In genomic region chr5:168142402-168142801, GRCh38 we compare ENCODE assay signal across 2 cellular contexts.
TF ChIP-seq lines count a peak whose summit lies in the region.

No MANE protein-coding gene starts in this region.

TF ChIP-seq in GM23338, 12 proteins besides CTCF, POLR2A, EP300 and RAD21:
- no peak for TF ChIP-seq CREB1 (CRISPR knock-in tag; IDR thresholded peaks at IDR 0.05; ENCODE audit: low read depth)
- no peak for TF ChIP-seq EZH2 (IDR thresholded peaks at IDR 0.05; ENCODE audit: low read depth, unreplicated experiment)
- TF ChIP-seq NANOG (IDR thresholded peaks at IDR 0.05; ENCODE audit: borderline replicate concordance): no peak
- no peak for TF ChIP-seq STAT1 (IDR thresholded peaks at IDR 0.05; ENCODE audit: unreplicated experiment)
- TF ChIP-seq, protein P1, sequence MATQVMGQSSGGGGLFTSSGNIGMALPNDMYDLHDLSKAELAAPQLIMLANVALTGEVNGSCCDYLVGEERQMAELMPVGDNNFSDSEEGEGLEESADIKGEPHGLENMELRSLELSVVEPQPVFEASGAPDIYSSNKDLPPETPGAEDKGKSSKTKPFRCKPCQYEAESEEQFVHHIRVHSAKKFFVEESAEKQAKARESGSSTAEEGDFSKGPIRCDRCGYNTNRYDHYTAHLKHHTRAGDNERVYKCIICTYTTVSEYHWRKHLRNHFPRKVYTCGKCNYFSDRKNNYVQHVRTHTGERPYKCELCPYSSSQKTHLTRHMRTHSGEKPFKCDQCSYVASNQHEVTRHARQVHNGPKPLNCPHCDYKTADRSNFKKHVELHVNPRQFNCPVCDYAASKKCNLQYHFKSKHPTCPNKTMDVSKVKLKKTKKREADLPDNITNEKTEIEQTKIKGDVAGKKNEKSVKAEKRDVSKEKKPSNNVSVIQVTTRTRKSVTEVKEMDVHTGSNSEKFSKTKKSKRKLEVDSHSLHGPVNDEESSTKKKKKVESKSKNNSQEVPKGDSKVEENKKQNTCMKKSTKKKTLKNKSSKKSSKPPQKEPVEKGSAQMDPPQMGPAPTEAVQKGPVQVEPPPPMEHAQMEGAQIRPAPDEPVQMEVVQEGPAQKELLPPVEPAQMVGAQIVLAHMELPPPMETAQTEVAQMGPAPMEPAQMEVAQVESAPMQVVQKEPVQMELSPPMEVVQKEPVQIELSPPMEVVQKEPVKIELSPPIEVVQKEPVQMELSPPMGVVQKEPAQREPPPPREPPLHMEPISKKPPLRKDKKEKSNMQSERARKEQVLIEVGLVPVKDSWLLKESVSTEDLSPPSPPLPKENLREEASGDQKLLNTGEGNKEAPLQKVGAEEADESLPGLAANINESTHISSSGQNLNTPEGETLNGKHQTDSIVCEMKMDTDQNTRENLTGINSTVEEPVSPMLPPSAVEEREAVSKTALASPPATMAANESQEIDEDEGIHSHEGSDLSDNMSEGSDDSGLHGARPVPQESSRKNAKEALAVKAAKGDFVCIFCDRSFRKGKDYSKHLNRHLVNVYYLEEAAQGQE (IDR thresholded peaks at IDR 0.05; ENCODE audit: unreplicated experiment): no peak
- TF ChIP-seq ZNF331 (CRISPR knock-in tag; IDR thresholded peaks at IDR 0.05; ENCODE audit: low read depth): no peak
- TF ChIP-seq ETS1 (IDR thresholded peaks at IDR 0.05): no peak
- TF ChIP-seq, protein P2, sequence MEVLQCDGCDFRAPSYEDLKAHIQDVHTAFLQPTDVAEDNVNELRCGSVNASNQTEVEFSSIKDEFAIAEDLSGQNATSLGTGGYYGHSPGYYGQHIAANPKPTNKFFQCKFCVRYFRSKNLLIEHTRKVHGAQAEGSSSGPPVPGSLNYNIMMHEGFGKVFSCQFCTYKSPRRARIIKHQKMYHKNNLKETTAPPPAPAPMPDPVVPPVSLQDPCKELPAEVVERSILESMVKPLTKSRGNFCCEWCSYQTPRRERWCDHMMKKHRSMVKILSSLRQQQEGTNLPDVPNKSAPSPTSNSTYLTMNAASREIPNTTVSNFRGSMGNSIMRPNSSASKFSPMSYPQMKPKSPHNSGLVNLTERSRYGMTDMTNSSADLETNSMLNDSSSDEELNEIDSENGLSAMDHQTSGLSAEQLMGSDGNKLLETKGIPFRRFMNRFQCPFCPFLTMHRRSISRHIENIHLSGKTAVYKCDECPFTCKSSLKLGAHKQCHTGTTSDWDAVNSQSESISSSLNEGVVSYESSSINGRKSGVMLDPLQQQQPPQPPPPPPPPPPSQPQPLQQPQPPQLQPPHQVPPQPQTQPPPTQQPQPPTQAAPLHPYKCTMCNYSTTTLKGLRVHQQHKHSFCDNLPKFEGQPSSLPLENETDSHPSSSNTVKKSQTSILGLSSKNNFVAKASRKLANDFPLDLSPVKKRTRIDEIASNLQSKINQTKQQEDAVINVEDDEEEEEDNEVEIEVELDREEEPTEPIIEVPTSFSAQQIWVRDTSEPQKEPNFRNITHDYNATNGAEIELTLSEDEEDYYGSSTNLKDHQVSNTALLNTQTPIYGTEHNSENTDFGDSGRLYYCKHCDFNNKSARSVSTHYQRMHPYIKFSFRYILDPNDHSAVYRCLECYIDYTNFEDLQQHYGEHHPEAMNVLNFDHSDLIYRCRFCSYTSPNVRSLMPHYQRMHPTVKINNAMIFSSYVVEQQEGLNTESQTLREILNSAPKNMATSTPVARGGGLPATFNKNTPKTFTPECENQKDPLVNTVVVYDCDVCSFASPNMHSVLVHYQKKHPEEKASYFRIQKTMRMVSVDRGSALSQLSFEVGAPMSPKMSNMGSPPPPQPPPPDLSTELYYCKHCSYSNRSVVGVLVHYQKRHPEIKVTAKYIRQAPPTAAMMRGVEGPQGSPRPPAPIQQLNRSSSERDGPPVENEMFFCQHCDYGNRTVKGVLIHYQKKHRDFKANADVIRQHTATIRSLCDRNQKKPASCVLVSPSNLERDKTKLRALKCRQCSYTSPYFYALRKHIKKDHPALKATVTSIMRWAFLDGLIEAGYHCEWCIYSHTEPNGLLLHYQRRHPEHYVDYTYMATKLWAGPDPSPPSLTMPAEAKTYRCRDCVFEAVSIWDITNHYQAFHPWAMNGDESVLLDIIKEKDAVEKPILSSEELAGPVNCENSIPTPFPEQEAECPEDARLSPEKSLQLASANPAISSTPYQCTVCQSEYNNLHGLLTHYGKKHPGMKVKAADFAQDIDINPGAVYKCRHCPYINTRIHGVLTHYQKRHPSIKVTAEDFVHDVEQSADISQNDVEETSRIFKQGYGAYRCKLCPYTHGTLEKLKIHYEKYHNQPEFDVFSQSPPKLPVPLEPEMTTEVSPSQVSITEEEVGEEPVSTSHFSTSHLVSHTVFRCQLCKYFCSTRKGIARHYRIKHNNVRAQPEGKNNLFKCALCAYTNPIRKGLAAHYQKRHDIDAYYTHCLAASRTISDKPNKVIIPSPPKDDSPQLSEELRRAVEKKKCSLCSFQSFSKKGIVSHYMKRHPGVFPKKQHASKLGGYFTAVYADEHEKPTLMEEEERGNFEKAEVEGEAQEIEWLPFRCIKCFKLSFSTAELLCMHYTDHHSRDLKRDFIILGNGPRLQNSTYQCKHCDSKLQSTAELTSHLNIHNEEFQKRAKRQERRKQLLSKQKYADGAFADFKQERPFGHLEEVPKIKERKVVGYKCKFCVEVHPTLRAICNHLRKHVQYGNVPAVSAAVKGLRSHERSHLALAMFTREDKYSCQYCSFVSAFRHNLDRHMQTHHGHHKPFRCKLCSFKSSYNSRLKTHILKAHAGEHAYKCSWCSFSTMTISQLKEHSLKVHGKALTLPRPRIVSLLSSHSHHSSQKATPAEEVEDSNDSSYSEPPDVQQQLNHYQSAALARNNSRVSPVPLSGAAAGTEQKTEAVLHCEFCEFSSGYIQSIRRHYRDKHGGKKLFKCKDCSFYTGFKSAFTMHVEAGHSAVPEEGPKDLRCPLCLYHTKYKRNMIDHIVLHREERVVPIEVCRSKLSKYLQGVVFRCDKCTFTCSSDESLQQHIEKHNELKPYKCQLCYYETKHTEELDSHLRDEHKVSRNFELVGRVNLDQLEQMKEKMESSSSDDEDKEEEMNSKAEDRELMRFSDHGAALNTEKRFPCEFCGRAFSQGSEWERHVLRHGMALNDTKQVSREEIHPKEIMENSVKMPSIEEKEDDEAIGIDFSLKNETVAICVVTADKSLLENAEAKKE (CRISPR knock-in tag; IDR thresholded peaks at IDR 0.05): no peak
- no peak for TF ChIP-seq JUNB (IDR thresholded peaks at IDR 0.05; ENCODE audit: unreplicated experiment)
- no peak for TF ChIP-seq EZH2phosphoT487 (IDR thresholded peaks at IDR 0.05; ENCODE audit: unreplicated experiment)
- no peak for TF ChIP-seq ZNF114 (CRISPR knock-in tag; IDR thresholded peaks at IDR 0.05)
- no peak for TF ChIP-seq POLR2AphosphoS5 (IDR thresholded peaks at IDR 0.05; ENCODE audit: low read depth)

TF ChIP-seq in H1, 55 proteins besides CTCF, POLR2A, EP300 and RAD21:
- TF ChIP-seq KDM4A (IDR thresholded peaks at IDR 0.05; ENCODE audit: low read depth, low read length, severe bottlenecking): no peak
- TF ChIP-seq, protein P3, sequence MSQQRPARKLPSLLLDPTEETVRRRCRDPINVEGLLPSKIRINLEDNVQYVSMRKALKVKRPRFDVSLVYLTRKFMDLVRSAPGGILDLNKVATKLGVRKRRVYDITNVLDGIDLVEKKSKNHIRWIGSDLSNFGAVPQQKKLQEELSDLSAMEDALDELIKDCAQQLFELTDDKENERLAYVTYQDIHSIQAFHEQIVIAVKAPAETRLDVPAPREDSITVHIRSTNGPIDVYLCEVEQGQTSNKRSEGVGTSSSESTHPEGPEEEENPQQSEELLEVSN (IDR thresholded peaks at IDR 0.05): no peak
- no peak for TF ChIP-seq HDAC6 (IDR thresholded peaks at IDR 0.05; ENCODE audit: low read depth, low read length)
- TF ChIP-seq ASH2L (IDR thresholded peaks at IDR 0.05; ENCODE audit: low read length): no peak
- TF ChIP-seq JUND (IDR thresholded peaks at IDR 0.05; ENCODE audit: low read length): no peak
- TF ChIP-seq BRCA1 (IDR thresholded peaks at IDR 0.05; ENCODE audit: low read depth, low read length): no peak
- TF ChIP-seq TBP (IDR thresholded peaks at IDR 0.05; ENCODE audit: low read depth, low read length): no peak
- TF ChIP-seq SUZ12 (IDR thresholded peaks at IDR 0.05; ENCODE audit: low read length): no peak
- TF ChIP-seq ATF2 (IDR thresholded peaks at IDR 0.05; ENCODE audit: low read length): no peak
- no peak for TF ChIP-seq MAX (IDR thresholded peaks at IDR 0.05)
- TF ChIP-seq CBX5 (IDR thresholded peaks at IDR 0.05; ENCODE audit: low read depth, low read length): no peak
- TF ChIP-seq CHD1 (IDR thresholded peaks at IDR 0.05; ENCODE audit: low read depth, low read length): no peak
- TF ChIP-seq SIN3A (conservative IDR thresholded peaks at IDR 0.05 in 1 of 2, IDR thresholded peaks at IDR 0.05 in 1 of 2; ENCODE audit: low read depth in 1 of 2, low read length in 2 of 2): no peak
- TF ChIP-seq JUN (IDR thresholded peaks at IDR 0.05; ENCODE audit: low read depth, low read length): no peak
- TF ChIP-seq, protein P4, sequence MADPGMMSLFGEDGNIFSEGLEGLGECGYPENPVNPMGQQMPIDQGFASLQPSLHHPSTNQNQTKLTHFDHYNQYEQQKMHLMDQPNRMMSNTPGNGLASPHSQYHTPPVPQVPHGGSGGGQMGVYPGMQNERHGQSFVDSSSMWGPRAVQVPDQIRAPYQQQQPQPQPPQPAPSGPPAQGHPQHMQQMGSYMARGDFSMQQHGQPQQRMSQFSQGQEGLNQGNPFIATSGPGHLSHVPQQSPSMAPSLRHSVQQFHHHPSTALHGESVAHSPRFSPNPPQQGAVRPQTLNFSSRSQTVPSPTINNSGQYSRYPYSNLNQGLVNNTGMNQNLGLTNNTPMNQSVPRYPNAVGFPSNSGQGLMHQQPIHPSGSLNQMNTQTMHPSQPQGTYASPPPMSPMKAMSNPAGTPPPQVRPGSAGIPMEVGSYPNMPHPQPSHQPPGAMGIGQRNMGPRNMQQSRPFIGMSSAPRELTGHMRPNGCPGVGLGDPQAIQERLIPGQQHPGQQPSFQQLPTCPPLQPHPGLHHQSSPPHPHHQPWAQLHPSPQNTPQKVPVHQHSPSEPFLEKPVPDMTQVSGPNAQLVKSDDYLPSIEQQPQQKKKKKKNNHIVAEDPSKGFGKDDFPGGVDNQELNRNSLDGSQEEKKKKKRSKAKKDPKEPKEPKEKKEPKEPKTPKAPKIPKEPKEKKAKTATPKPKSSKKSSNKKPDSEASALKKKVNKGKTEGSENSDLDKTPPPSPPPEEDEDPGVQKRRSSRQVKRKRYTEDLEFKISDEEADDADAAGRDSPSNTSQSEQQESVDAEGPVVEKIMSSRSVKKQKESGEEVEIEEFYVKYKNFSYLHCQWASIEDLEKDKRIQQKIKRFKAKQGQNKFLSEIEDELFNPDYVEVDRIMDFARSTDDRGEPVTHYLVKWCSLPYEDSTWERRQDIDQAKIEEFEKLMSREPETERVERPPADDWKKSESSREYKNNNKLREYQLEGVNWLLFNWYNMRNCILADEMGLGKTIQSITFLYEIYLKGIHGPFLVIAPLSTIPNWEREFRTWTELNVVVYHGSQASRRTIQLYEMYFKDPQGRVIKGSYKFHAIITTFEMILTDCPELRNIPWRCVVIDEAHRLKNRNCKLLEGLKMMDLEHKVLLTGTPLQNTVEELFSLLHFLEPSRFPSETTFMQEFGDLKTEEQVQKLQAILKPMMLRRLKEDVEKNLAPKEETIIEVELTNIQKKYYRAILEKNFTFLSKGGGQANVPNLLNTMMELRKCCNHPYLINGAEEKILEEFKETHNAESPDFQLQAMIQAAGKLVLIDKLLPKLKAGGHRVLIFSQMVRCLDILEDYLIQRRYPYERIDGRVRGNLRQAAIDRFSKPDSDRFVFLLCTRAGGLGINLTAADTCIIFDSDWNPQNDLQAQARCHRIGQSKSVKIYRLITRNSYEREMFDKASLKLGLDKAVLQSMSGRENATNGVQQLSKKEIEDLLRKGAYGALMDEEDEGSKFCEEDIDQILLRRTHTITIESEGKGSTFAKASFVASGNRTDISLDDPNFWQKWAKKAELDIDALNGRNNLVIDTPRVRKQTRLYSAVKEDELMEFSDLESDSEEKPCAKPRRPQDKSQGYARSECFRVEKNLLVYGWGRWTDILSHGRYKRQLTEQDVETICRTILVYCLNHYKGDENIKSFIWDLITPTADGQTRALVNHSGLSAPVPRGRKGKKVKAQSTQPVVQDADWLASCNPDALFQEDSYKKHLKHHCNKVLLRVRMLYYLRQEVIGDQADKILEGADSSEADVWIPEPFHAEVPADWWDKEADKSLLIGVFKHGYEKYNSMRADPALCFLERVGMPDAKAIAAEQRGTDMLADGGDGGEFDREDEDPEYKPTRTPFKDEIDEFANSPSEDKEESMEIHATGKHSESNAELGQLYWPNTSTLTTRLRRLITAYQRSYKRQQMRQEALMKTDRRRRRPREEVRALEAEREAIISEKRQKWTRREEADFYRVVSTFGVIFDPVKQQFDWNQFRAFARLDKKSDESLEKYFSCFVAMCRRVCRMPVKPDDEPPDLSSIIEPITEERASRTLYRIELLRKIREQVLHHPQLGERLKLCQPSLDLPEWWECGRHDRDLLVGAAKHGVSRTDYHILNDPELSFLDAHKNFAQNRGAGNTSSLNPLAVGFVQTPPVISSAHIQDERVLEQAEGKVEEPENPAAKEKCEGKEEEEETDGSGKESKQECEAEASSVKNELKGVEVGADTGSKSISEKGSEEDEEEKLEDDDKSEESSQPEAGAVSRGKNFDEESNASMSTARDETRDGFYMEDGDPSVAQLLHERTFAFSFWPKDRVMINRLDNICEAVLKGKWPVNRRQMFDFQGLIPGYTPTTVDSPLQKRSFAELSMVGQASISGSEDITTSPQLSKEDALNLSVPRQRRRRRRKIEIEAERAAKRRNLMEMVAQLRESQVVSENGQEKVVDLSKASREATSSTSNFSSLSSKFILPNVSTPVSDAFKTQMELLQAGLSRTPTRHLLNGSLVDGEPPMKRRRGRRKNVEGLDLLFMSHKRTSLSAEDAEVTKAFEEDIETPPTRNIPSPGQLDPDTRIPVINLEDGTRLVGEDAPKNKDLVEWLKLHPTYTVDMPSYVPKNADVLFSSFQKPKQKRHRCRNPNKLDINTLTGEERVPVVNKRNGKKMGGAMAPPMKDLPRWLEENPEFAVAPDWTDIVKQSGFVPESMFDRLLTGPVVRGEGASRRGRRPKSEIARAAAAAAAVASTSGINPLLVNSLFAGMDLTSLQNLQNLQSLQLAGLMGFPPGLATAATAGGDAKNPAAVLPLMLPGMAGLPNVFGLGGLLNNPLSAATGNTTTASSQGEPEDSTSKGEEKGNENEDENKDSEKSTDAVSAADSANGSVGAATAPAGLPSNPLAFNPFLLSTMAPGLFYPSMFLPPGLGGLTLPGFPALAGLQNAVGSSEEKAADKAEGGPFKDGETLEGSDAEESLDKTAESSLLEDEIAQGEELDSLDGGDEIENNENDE (IDR thresholded peaks at IDR 0.05; ENCODE audit: insufficient replicate concordance, low read length): no peak
- TF ChIP-seq RNF2 (IDR thresholded peaks at IDR 0.05; ENCODE audit: borderline replicate concordance, low read depth, low read length, missing control alignments, poor library complexity, severe bottlenecking): no peak
- no peak for TF ChIP-seq TEAD4 (IDR thresholded peaks at IDR 0.05; ENCODE audit: low read depth, low read length)
